26 cellular contexts compared by ENCODE assay signal in genomic region chr15:81442454-81442853, GRCh38.
"Had no signal": no experiment of that assay in that cellular context is flagged by ENCODE, and none has a peak within 500 bp of the region (broad histone marks: within the 10 kb centered on the region; RNA-seq: fewer than 3 reads in every experiment).

No MANE protein-coding gene starts in this region.

- H3K4me1 Mint-ChIP-seq: mesothelial cell of epicardium, naive B cell had no signal

- H3K4me3 Mint-ChIP-seq: dendritic cell treated with granulocyte-macrophage colony-stimulating factor and Interleukin-4, amounts not matched to agents 40 ng/mL and 50 ng/mL, for 4 days; effector memory CD8-positive, alpha-beta T cell; endodermal cell; immature natural killer cell; mesothelial cell of epicardium; naive B cell had no signal

- H3K4me2 ChIP-seq: hepatocyte had no signal

- H3K27ac Mint-ChIP-seq: dendritic cell treated with granulocyte-macrophage colony-stimulating factor and Interleukin-4, amounts not matched to agents 40 ng/mL and 50 ng/mL, for 4 days; effector memory CD8-positive, alpha-beta T cell; endodermal cell; immature natural killer cell; mesothelial cell of epicardium had no signal

- DNase-seq: colonic mucosa; cortex of kidney; effector CD8-positive, alpha-beta T cell; effector memory CD8-positive, alpha-beta T cell; endodermal cell; foreskin keratinocyte; heart left ventricle; hypothalamus; immature natural killer cell; islet precursor cell; kidney; kidney glomerular epithelial cell; left colon; left ventricle myocardium inferior; lower lobe of right lung; mesenchymal stem cell; mucosa of descending colon; naive B cell had no signal

- H3K27ac ChIP-seq: colonic mucosa, esophagus muscularis mucosa, foreskin keratinocyte, gastroesophageal sphincter, heart left ventricle, hepatocyte, left ventricle myocardium inferior, lower lobe of right lung had no signal

- H2AFZ ChIP-seq: hepatocyte had no signal

- FAIRE-seq: endothelial cell of umbilical vein, frontal cortex, kidney had no signal

- ATAC-seq: effector memory CD8-positive, alpha-beta T cell; foreskin keratinocyte; gastroesophageal sphincter; heart left ventricle; left colon; left lobe of liver; lower lobe of right lung; mucosa of descending colon had no signal

- H3K36me3 Mint-ChIP-seq: naive B cell had no signal

- H3K4me3 ChIP-seq: colonic mucosa, esophagus muscularis mucosa, gastroesophageal sphincter, heart left ventricle, hepatocyte, left ventricle myocardium inferior, lower lobe of right lung, mucosa of descending colon had no signal

- H3K9me3 ChIP-seq: colonic mucosa had no signal

- H3K27me3 ChIP-seq: colonic mucosa, esophagus muscularis mucosa, foreskin keratinocyte, heart left ventricle had no signal

- H3K27me3 Mint-ChIP-seq: dendritic cell treated with granulocyte-macrophage colony-stimulating factor and Interleukin-4, amounts not matched to agents 40 ng/mL and 50 ng/mL, for 4 days had no signal

- H3K9me3 Mint-ChIP-seq: effector memory CD8-positive, alpha-beta T cell had no signal

- H3K79me2 ChIP-seq: hepatocyte had no signal

- H3K4me1 ChIP-seq: colonic mucosa, esophagus muscularis mucosa, foreskin keratinocyte, gastroesophageal sphincter, heart left ventricle, lower lobe of right lung had no signal

- H3K36me3 ChIP-seq: colonic mucosa, esophagus muscularis mucosa, gastroesophageal sphincter, heart left ventricle, left ventricle myocardium inferior, lower lobe of right lung had no signal
